ENCODE assay signal across 8 cellular contexts in the genomic region with DNA sequence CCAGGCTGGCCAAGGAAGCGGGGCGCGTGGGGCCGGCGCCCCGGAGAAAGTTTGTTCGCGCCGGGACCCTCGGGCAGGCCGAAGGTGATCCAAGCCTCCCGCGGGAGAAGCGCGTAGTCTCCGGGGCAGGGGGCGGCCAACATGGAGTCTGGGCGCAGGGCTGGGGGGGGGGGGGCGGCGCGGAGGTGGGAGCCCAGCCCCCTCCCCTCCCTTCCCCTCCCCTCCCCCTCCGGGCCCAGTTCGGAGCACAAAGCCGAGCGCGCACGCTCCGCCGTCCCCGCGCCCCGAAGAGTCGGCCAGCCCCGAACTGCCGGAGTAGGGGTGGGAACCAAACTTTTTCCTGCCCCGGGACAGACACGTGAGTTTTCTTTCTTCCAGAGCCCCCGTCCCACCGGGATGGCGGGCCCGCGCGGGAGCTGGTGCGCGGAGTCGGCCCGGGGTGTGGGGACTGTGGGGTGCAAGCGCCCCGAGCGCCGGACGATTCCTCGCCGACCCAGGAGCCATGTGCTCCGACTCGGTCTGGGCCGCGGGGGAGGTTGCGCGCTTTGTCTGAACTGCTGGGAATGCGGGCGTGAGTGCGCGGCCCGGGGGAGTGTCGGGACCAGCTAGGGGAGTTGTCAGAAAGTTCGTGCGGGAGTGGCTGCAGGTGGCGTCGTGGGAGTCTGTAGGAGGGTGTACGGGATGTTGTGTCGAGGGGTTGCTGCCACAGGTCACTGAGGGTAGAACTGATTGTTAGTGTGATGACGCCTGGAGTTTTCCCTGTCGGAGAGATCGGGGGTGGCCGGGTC. TPM values are rescaled to one million over a fixed set of nuclear protein-coding genes. Genes with fewer than 3 reads are reported as not detected.
A peak's percentile ranks its signal among the peaks of the same experiment; 100 is the strongest.
DNase-seq lines count a peak whose midpoint lies in the region; ATAC-seq and TF ChIP-seq lines count a peak whose summit lies in the region.

No MANE protein-coding gene starts in this region.

- peak overlapping the region; percentile 94 for H3K4me3 Mint-ChIP-seq in activated naive CD8-positive, alpha-beta T cell treated with anti-CD3 and anti-CD28 coated beads, Interleukin-2, amount 10 ng/mL, durations not matched to agents 7 days and 5 days

- 0 to 1% methylated on average over 76 of the region's 76 CpGs for WGBS in sigmoid colon, 2 donors

- ATAC-seq in activated naive CD8-positive, alpha-beta T cell treated with anti-CD3 and anti-CD28 coated beads, Interleukin-2, amount 10 ng/mL, durations not matched to agents 7 days and 5 days (ENCODE audit: low read depth): peak; percentile 11
- ATAC-seq in HG03378 (IDR thresholded peaks at IDR 0.05; ENCODE audit: unreplicated experiment) (no peak), GM21390 (IDR thresholded peaks at IDR 0.05; ENCODE audit: unreplicated experiment) (no peak)

- in situ Hi-C loops in HAP-1 (cut with MboI; ENCODE audit: low sequenced_read_pairs): no loop called here

- H3K9me3 ChIP-seq in AG04450 (ENCODE audit: control insufficient read depth, insufficient read depth, low read length) (no peaks in the 10 kb centered on the region; the same call in 1 of the 2 replicates), HAP-1 (no peaks in the 10 kb centered on the region), sigmoid colon (no peaks in the 10 kb centered on the region)

- peaks cover 12% of the 10 kb centered on the region for H3K36me3 ChIP-seq in HAP-1 (replicated peaks)
- H3K36me3 ChIP-seq in sigmoid colon: peaks cover 0 to 10% (median 5%) of the 10 kb centered on the region in 4 donors

- POLR2A ChIA-PET in AG04450 (lab: Yijun Ruan, JAX): interaction anchor here (0.7 to 1.1 kb wide), 2 partner anchors 31 to 199 kb away, joined by 3 to 4 read pairs; partner anchors contain the start of genes DSN1 and RAB5IF
- POLR2A ChIA-PET in activated naive CD8-positive, alpha-beta T cell treated with anti-CD3 and anti-CD28 coated beads, Interleukin-2, amount 10 ng/mL, durations not matched to agents 7 days and 5 days (lab: Charles Lee): interaction anchor here (0.8 to 10.0 kb wide), 9 partner anchors 8 to 162 kb away, joined by 3 to 195 read pairs (median 5); partner anchors contain the start of genes RAB5IF and SLA2

- H3K4me3 ChIP-seq in AG04450 (ENCODE audit: low read depth, low read length): peak overlapping the region; percentile 70
- H3K4me3 ChIP-seq in HAP-1: peak overlapping the region; percentile 88
- H3K4me3 ChIP-seq in sigmoid colon: peak overlapping the region; percentile 82 to 87 (median 84)

- TF ChIP-seq EP300 in sigmoid colon (IDR thresholded peaks at IDR 0.05): no peak

- no peak for DNase-seq in AG04450 (ENCODE audit: low read depth, low spot score)
- DNase-seq in HAP-1 (ENCODE audit: low spot score in 2 of 2): peak; percentile 28 to 79
- peak; percentile 55 for DNase-seq in SK-N-DZ (ENCODE audit: low spot score)
- peak; percentile 68 for DNase-seq in activated naive CD8-positive, alpha-beta T cell treated with anti-CD3 and anti-CD28 coated beads, Interleukin-2, amount 10 ng/mL, durations not matched to agents 7 days and 5 days
- DNase-seq in hepatic stellate cell (ENCODE audit: low spot score): peak; percentile 75
- peak; percentile 80 for DNase-seq in sigmoid colon

- no peak for TF ChIP-seq CTCF in AG04450 (IDR thresholded peaks at IDR 0.05; ENCODE audit: low read depth, low read length)
- TF ChIP-seq CTCF in sigmoid colon (IDR thresholded peaks at IDR 0.05): no peak

- CTCF ChIA-PET in AG04450 (lab: Charles Lee): interaction anchor here (2.1 kb wide), 1 partner anchor 30 kb away, joined by 9 read pairs; no protein-coding TSS in a partner anchor

- H3K4me1 ChIP-seq in HAP-1 (peaks cover 24% of the 10 kb centered on the region), sigmoid colon (peaks cover 0 to 40% (median 29%) of the 10 kb centered on the region in 4 donors)

- H3K27me3 ChIP-seq in AG04450 (ENCODE audit: control insufficient read depth, insufficient read depth, low read length) (no peaks in the 10 kb centered on the region), HAP-1 (ENCODE audit: low read depth) (no peaks in the 10 kb centered on the region), sigmoid colon (no peaks in the 10 kb centered on the region)

- no peak for TF ChIP-seq POLR2A in sigmoid colon (IDR thresholded peaks at IDR 0.05)

- intact Hi-C loops in sigmoid colon (cut with DNase I): loop anchor here (2.0 to 10.0 kb wide), 2 partner anchors 30 to 200 kb away; partner anchors contain the start of genes DSN1 and RAB5IF

- no peaks in the 10 kb centered on the region for H3K9me3 Mint-ChIP-seq in activated naive CD8-positive, alpha-beta T cell treated with anti-CD3 and anti-CD28 coated beads, Interleukin-2, amount 10 ng/mL, durations not matched to agents 7 days and 5 days

- peaks cover 18% of the 10 kb centered on the region for H3K36me3 Mint-ChIP-seq in activated naive CD8-positive, alpha-beta T cell treated with anti-CD3 and anti-CD28 coated beads, Interleukin-2, amount 10 ng/mL, durations not matched to agents 7 days and 5 days

- peaks cover 35% of the 10 kb centered on the region for H3K4me1 Mint-ChIP-seq in activated naive CD8-positive, alpha-beta T cell treated with anti-CD3 and anti-CD28 coated beads, Interleukin-2, amount 10 ng/mL, durations not matched to agents 7 days and 5 days

- peak overlapping the region; percentile 95 for H3K27ac Mint-ChIP-seq in activated naive CD8-positive, alpha-beta T cell treated with anti-CD3 and anti-CD28 coated beads, Interleukin-2, amount 10 ng/mL, durations not matched to agents 7 days and 5 days

- no peaks in the 10 kb centered on the region for H3K27me3 Mint-ChIP-seq in activated naive CD8-positive, alpha-beta T cell treated with anti-CD3 and anti-CD28 coated beads, Interleukin-2, amount 10 ng/mL, durations not matched to agents 7 days and 5 days

- H3K27ac ChIP-seq in AG04450 (ENCODE audit: low read depth, low read length): peak overlapping the region; percentile 61
- H3K27ac ChIP-seq in sigmoid colon: peak overlapping the region; percentile 88 to 94 (median 91)

RNA-seq across cellular contexts. Expression of gene TGIF2, which starts 1.1 kb away (rescaled TPM):
- 12.2 TPM in 2 replicates for polyA plus RNA-seq in AG04450 (2011; rRNA removed)
- polyA minus RNA-seq in AG04450 (2011; rRNA and poly(A)+ RNA removed): 11.4 and 13.4 TPM in 2 replicates
- 45.7 and 49.8 TPM in 2 replicates for polyA plus RNA-seq in SK-N-DZ (2014; cell fraction: cytosol; rRNA removed)
- polyA plus RNA-seq in SK-N-DZ (2014; cell fraction: nucleus; rRNA removed): 22.3 and 29.7 TPM in 2 replicates
- 10 to 100 TPM; 32.2 to 33.1 TPM for total RNA-seq in activated naive CD8-positive, alpha-beta T cell treated with anti-CD3 and anti-CD28 coated beads, Interleukin-2, amount 10 ng/mL, durations not matched to agents 7 days and 5 days
- 10 to 100 TPM in 3 of 4 donors, 1 to 10 TPM in 1; 8.9 to 13.6 (median 11.1) TPM for total RNA-seq in sigmoid colon
- 10 to 100 TPM in 1 of 3 donors, 1 to 10 TPM in 2; 2.1 to 10.0 (median 2.4) TPM for polyA plus RNA-seq in sigmoid colon

RNA-seq across cellular contexts. Expression of gene RAB5IF, which starts 31.1 kb away (rescaled TPM):
- polyA plus RNA-seq in AG04450 (2011; rRNA removed) (125 and 151 TPM in 2 replicates), sigmoid colon (100 to 1,000 TPM; 106 to 169 (median 148) TPM)
- 31.6 and 47.3 TPM in 2 replicates for polyA minus RNA-seq in AG04450 (2011; rRNA and poly(A)+ RNA removed)
- 235 and 276 TPM in 2 replicates for polyA plus RNA-seq in SK-N-DZ (2014; cell fraction: cytosol; rRNA removed)
- polyA plus RNA-seq in SK-N-DZ (2014; cell fraction: nucleus; rRNA removed): 196 and 215 TPM in 2 replicates
- 10 to 100 TPM; 73.1 to 76.1 TPM for total RNA-seq in activated naive CD8-positive, alpha-beta T cell treated with anti-CD3 and anti-CD28 coated beads, Interleukin-2, amount 10 ng/mL, durations not matched to agents 7 days and 5 days
- 10 to 100 TPM; 58.7 to 85.1 (median 75.7) TPM for total RNA-seq in sigmoid colon

RNA-seq across cellular contexts. Expression of gene MYL9, which starts 33.2 kb away (rescaled TPM):
- polyA plus RNA-seq in AG04450 (2011; rRNA removed): 273 and 380 TPM in 2 replicates
- 338 and 442 TPM in 2 replicates for polyA minus RNA-seq in AG04450 (2011; rRNA and poly(A)+ RNA removed)
- polyA plus RNA-seq in SK-N-DZ (2014; cell fraction: cytosol; rRNA removed): not detected in 2 replicates
- not detected in 2 replicates for polyA plus RNA-seq in SK-N-DZ (2014; cell fraction: nucleus; rRNA removed)
- under 1 TPM; 0.51 to 0.61 TPM for total RNA-seq in activated naive CD8-positive, alpha-beta T cell treated with anti-CD3 and anti-CD28 coated beads, Interleukin-2, amount 10 ng/mL, durations not matched to agents 7 days and 5 days
- 1,000 to 10,000 TPM; 1,167 to 2,082 (median 1,738) TPM for total RNA-seq in sigmoid colon
- 100 to 1,000 TPM in 2 of 3 donors, 10 to 100 TPM in 1; 26.4 to 168 (median 105) TPM for polyA plus RNA-seq in sigmoid colon

Comparison
In these comparisons a context has a peak if more than half of its experiments do, and no peak if none do; other contexts are left out.
1. RNA of gene MYL9, which starts 33.2 kb away (total RNA-seq): 1,167 to 2,082 TPM in sigmoid colon; 0.51 to 0.61 TPM in activated naive CD8-positive, alpha-beta T cell treated with anti-CD3 and anti-CD28 coated beads, Interleukin-2, amount 10 ng/mL, durations not matched to agents 7 days and 5 days; every median in the first group is over 100 times any median in the second.
2. Peak in every context shown above with its lines, with median percentiles within 50 percentile points of each other: H3K4me3 ChIP-seq.